Comparison of ENCODE assay signal across 3 cellular contexts in genomic region chr18:47143153-47143552, GRCh38.
TF ChIP-seq lines count a peak whose summit lies in the region.

No MANE protein-coding gene starts in this region.

TF ChIP-seq in HepG2, 621 proteins besides CTCF, POLR2A, EP300 and RAD21:
- TF ChIP-seq CEBPB (IDR thresholded peaks at IDR 0.05; ENCODE audit: borderline replicate concordance, low read depth, low read length) (peak; percentile 46; the same call in 1 of the 2 replicates), ZNF660 (CRISPR knock-in tag; IDR thresholded peaks at IDR 0.05; ENCODE audit: borderline replicate concordance, low read depth) (no peak), ZNF549 (CRISPR knock-in tag; IDR thresholded peaks at IDR 0.05) (no peak), HNF1A (IDR thresholded peaks at IDR 0.05; ENCODE audit: low read depth) (no peak), HNF1A (CRISPR knock-in tag; IDR thresholded peaks at IDR 0.05; ENCODE audit: borderline replicate concordance) (no peak), ZNF430 (CRISPR knock-in tag; IDR thresholded peaks at IDR 0.05) (no peak), ZNF251 (CRISPR knock-in tag; IDR thresholded peaks at IDR 0.05) (no peak), CEBPG (CRISPR knock-in tag; IDR thresholded peaks at IDR 0.05) (peak; percentile 60), FOXM1 (CRISPR knock-in tag; IDR thresholded peaks at IDR 0.05) (no peak), PRPF4 (IDR thresholded peaks at IDR 0.05; ENCODE audit: low read depth, low read length, poor library complexity, severe bottlenecking) (no peak)

TF ChIP-seq in Ishikawa, 13 proteins besides CTCF, POLR2A, EP300 and RAD21:
- no peak for TF ChIP-seq ZBTB7A (IDR thresholded peaks at IDR 0.05; ENCODE audit: low read depth)
- TF ChIP-seq REST (IDR thresholded peaks at IDR 0.05; ENCODE audit: low read depth) = no peak
- no peak for TF ChIP-seq FOXM1 (IDR thresholded peaks at IDR 0.05; ENCODE audit: borderline replicate concordance, low read depth)
- no peak for TF ChIP-seq TAF1 (IDR thresholded peaks at IDR 0.05; ENCODE audit: low read depth)
- peak; percentile 41; the same call in 1 of the 2 replicates for TF ChIP-seq CEBPB (IDR thresholded peaks at IDR 0.05)
- TF ChIP-seq TEAD4 (IDR thresholded peaks at IDR 0.05) = no peak
- TF ChIP-seq CREB1 (IDR thresholded peaks at IDR 0.05; ENCODE audit: low read depth) = no peak

TF ChIP-seq in H1, 55 proteins besides CTCF, POLR2A, EP300 and RAD21:
- TF ChIP-seq POLR2AphosphoS5 (IDR thresholded peaks at IDR 0.05; ENCODE audit: low read depth, low read length) (no peak), SAP30 (IDR thresholded peaks at IDR 0.05; ENCODE audit: insufficient read depth, insufficient replicate concordance, low read length) (no peak), BACH1 (IDR thresholded peaks at IDR 0.05; ENCODE audit: low read length) (no peak), CEBPB (IDR thresholded peaks at IDR 0.05; ENCODE audit: low read depth, low read length) (peak; percentile 54; the same call in 1 of the 2 replicates), CTBP2 (IDR thresholded peaks at IDR 0.05; ENCODE audit: borderline replicate concordance, insufficient read depth, insufficient read length, low read length) (no peak)
TF ChIP-seq in H1: peak in this region for 1.
